8 cellular contexts compared by ENCODE assay signal in genomic region chr5:178204205-178205009, GRCh38. TPM values are rescaled to one million over a fixed set of nuclear protein-coding genes. Genes with fewer than 3 reads are reported as not detected.
A peak's percentile ranks its signal among the peaks of the same experiment; 100 is the strongest.
DNase-seq lines count a peak whose midpoint lies in the region; TF ChIP-seq lines count a peak whose summit lies in the region.

HNRNPAB (plus strand) TSS chr5:178204533; CDS start chr5:178204838, 305 bp downstream.

- H2BK15ac ChIP-seq in H9 (ENCODE audit: low read depth, low read length): no peak within 1 kb of the TSS

- H3K4me1 Mint-ChIP-seq in H9 (peaks cover 20 to 39% of the 10 kb centered on the region in 2 experiments), neural crest cell (peaks cover 44% of the 10 kb centered on the region)

- H3K27me3 Mint-ChIP-seq in H9 (ENCODE audit: low read depth): peaks cover 33% of the 10 kb centered on the region
- peaks cover 32% of the 10 kb centered on the region for H3K27me3 Mint-ChIP-seq in neural crest cell (ENCODE audit: low read depth)

- H3K9ac ChIP-seq in H9 (ENCODE audit: extremely low read depth, insufficient read length, low read length): peak within 1 kb of the TSS; percentile 99
- peak within 1 kb of the TSS; percentile 68 to 70 for H3K9ac ChIP-seq in stomach smooth muscle (ENCODE audit: low read length in 2 of 2)

- peak within 1 kb of the TSS; percentile 29 for H4K5ac ChIP-seq in H9 (ENCODE audit: insufficient read length, low read depth, low read length)

- no peak within 1 kb of the TSS for H2BK5ac ChIP-seq in H9 (ENCODE audit: insufficient read length, low read length)

- H3K79me2 ChIP-seq in H9 (ENCODE audit: insufficient read depth, low read length): peaks cover 23% of the 10 kb centered on the region

- no peak within 1 kb of the TSS for H2AFZ ChIP-seq in H9 (ENCODE audit: low read length)

- H3K4me2 ChIP-seq in H9 (ENCODE audit: insufficient read depth, insufficient read length, low read length): peak within 1 kb of the TSS; percentile 99

- H3K9me3 Mint-ChIP-seq in H9: peaks cover 2% of the 10 kb centered on the region in 2 experiments; a peak in 3 of 5 replicates
- no peaks in the 10 kb centered on the region for H3K9me3 Mint-ChIP-seq in neural crest cell

- H2BK120ac ChIP-seq in H9 (ENCODE audit: low read depth, low read length, poor library complexity, severe bottlenecking): no peak within 1 kb of the TSS

- H3K18ac ChIP-seq in H9 (ENCODE audit: insufficient read length, low read depth, low read length): peak within 1 kb of the TSS; percentile 86

- H3K27ac ChIP-seq in H9 (ENCODE audit: insufficient read length, low read depth, low read length) (no peak within 1 kb of the TSS), stomach smooth muscle (ENCODE audit: low read length) (peak within 1 kb of the TSS; percentile 55)

- H3K36me3 ChIP-seq in MG63: peaks cover 42% of the 10 kb centered on the region
- peaks cover 21 to 25% of the 10 kb centered on the region in 2 donors for H3K36me3 ChIP-seq in stomach smooth muscle (ENCODE audit: control insufficient read depth in 2 of 2, insufficient read depth in 2 of 2, low read length in 2 of 2)

- H3K14ac ChIP-seq in H9 (ENCODE audit: insufficient read depth, low read length): peak within 1 kb of the TSS; percentile 94

- TF ChIP-seq CTCF in H9 (conservative IDR thresholded peaks at IDR 0.05) (no peak), fibroblast of villous mesenchyme (IDR thresholded peaks at IDR 0.05; ENCODE audit: insufficient read depth, low read depth, low read length) (no peak), neural crest cell (conservative IDR thresholded peaks at IDR 0.05) (no peak)

- H3K36me3 Mint-ChIP-seq in H9 (ENCODE audit: insufficient read depth in 1 of 3, low read depth in 3 of 3) (peaks cover 41 to 44% (median 41%) of the 10 kb centered on the region in 3 experiments), neural crest cell (ENCODE audit: low read depth) (peaks cover 44% of the 10 kb centered on the region)

- H3K79me1 ChIP-seq in H9 (ENCODE audit: insufficient read depth, low read depth, low read length, poor library complexity, severe bottlenecking): peaks cover 9% of the 10 kb centered on the region

- H3K27me3 ChIP-seq in H9 (ENCODE audit: insufficient read depth, low read length) (no peaks in the 10 kb centered on the region), MG63 (no peaks in the 10 kb centered on the region), stomach smooth muscle (ENCODE audit: control insufficient read depth in 1 of 2, insufficient read depth in 2 of 2, low read length in 2 of 2) (no peaks in the 10 kb centered on the region)

- H3K4me1 ChIP-seq in H9 (ENCODE audit: insufficient read depth, low read length) (no peaks in the 10 kb centered on the region; the same call in 1 of the 2 replicates), stomach smooth muscle (ENCODE audit: control insufficient read depth, insufficient read depth, low read length) (peaks cover 27% of the 10 kb centered on the region)

- peaks cover 2% of the 10 kb centered on the region for H4K20me1 ChIP-seq in H9 (ENCODE audit: control insufficient read depth, insufficient read depth, insufficient read length)

- peak; percentile 97 for DNase-seq in ELR (ENCODE audit: low read depth)
- peak; percentile 94 for DNase-seq in H9
- DNase-seq in MG63: peak; percentile 97
- peak; percentile 77 for DNase-seq in SHP77 treated with DMSO at 0.1 percent for 48 hours (lab: John Stamatoyannopoulos, UW)
- DNase-seq in activated gamma-delta T cell (lab: John Stamatoyannopoulos, UW): peak; percentile 89
- DNase-seq in fibroblast of villous mesenchyme (ENCODE audit: low read depth): peak; percentile 98
- DNase-seq in neural crest cell (ENCODE audit: low read depth, low spot score): peak; percentile 98

- H4K8ac ChIP-seq in H9 (replicated peaks; ENCODE audit: insufficient read length, low read depth, low read length): no peak within 1 kb of the TSS

- H3K27ac Mint-ChIP-seq in H9 (peak within 1 kb of the TSS; percentile 96 to 98 (median 97)), neural crest cell (ENCODE audit: unreplicated experiment) (peak within 1 kb of the TSS; percentile 99)

- peaks cover 10% of the 10 kb centered on the region for H3K23me2 ChIP-seq in H9 (ENCODE audit: insufficient read length, low read depth, low read length, poor library complexity, severe bottlenecking)

- H3K4me3 ChIP-seq in MG63 (peak within 1 kb of the TSS; percentile 90), fibroblast of villous mesenchyme (ENCODE audit: low read depth, low read length) (peak within 1 kb of the TSS; percentile 74), stomach smooth muscle (ENCODE audit: low read length in 2 of 2) (peak within 1 kb of the TSS; percentile 88 to 94)

- H3K56ac ChIP-seq in H9 (ENCODE audit: insufficient read length, low read depth, low read length): no peak within 1 kb of the TSS

- no peak within 1 kb of the TSS for H2BK20ac ChIP-seq in H9 (ENCODE audit: low read depth, low read length, poor library complexity, severe bottlenecking)

- no peak within 1 kb of the TSS for H3K4ac ChIP-seq in H9 (ENCODE audit: low read depth, low read length)

- no peak within 1 kb of the TSS for H4K91ac ChIP-seq in H9 (ENCODE audit: insufficient read length, low read depth, low read length)

- H2AK5ac ChIP-seq in H9 (ENCODE audit: insufficient read length, low read length): no peak within 1 kb of the TSS

- WGBS in H9 (ENCODE audit: extremely low coverage, insufficient read length, low lambda C conversion rate): no CpG with 5 or more reads among the region's 111 CpGs

- H2BK12ac ChIP-seq in H9 (ENCODE audit: insufficient read length, low read depth, low read length): no peak within 1 kb of the TSS

- H3T11ph ChIP-seq in H9 (ENCODE audit: low read length): no peak within 1 kb of the TSS

- H3K9me3 ChIP-seq in H9 (ENCODE audit: control insufficient read depth, low read depth, low read length) (no peaks in the 10 kb centered on the region), MG63 (no peaks in the 10 kb centered on the region), stomach smooth muscle (ENCODE audit: control insufficient read depth in 2 of 2, low read length in 2 of 2) (no peaks in the 10 kb centered on the region)

- H3K4me3 Mint-ChIP-seq in H9: peak within 1 kb of the TSS; percentile 75 to 98
- H3K4me3 Mint-ChIP-seq in neural crest cell: peak within 1 kb of the TSS; percentile 100

- H3K23ac ChIP-seq in H9 (ENCODE audit: insufficient read length, low read depth, low read length): no peak within 1 kb of the TSS

RNA-seq across cellular contexts. Expression of gene HNRNPAB, which starts in this region (rescaled TPM):
- total RNA-seq in H9 (2021): 547 and 557 TPM in 2 replicates
- total RNA-seq in MG63 (2014; rRNA removed; shearing (Covaris generic); ENCODE audit: low replicate concordance): 250 and 316 TPM in 2 replicates
- total RNA-seq in fibroblast of villous mesenchyme: 52.8 and 63.5 TPM in 2 replicates
- total RNA-seq in neural crest cell: 464 and 466 TPM in 2 replicates
